In the genomic region with DNA sequence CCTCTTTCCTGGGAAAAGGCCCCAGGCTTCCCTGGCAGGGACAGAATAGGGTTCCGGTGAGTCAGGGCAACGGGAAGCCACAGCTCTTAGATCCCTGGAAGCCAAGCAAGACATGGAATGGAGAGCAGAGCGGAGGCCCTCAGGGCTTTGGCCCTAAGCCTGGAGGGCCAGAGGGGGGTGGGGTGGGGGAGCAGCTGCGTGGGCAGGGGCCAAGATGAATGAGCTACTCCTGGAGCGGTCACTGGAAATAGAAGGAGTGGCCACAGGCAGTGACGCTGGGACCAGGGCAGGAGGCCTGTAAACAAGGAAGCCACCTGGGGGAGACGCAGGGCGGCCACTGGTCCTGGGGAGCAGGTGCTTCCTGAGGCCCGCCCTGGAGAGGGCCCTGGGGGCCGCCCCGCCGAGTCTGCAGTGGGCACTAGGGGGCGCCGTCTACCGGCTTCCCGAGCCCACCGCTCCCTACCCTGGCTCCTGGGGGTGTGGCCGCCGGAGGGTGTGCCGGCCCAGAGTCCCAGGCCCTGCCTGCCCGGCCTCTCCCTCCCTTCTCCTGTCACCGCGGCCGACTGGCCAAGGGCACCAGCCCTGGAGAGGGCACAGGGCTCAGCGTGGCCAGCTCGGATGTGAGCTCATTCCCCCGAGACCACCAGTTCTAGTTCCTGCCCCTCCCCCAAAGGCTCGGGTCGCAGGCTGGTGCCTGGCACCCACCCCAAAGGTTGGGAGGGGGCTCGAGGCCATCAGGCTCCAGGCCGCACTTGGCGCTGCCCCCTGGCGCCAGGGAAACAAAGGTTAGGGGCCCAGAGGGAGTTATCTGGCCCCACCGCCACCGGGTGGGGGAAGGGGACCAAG, we compare ENCODE assay signal across 8 cellular contexts. TPM values are rescaled to one million over a fixed set of nuclear protein-coding genes. Genes with fewer than 3 reads are reported as not detected.
DNase-seq lines count a peak whose midpoint lies in the region; ATAC-seq and TF ChIP-seq lines count a peak whose summit lies in the region.

No MANE protein-coding gene starts in this region.

- H3K9me3 ChIP-seq in colonic mucosa: no peaks in the 10 kb centered on the region

- H3K4me3 ChIP-seq in colonic mucosa: peak overlapping the region; percentile 22

- H3K36me3 ChIP-seq in colonic mucosa: no peaks in the 10 kb centered on the region

- DNase-seq in NCI-H345 (lab: John Stamatoyannopoulos, UW) (peak; percentile 75), colonic mucosa (peak; percentile 95), left kidney (ENCODE audit: low read depth, low spot score) (peak; percentile 95)
- peak; percentile 91 for DNase-seq in activated CD4-positive, alpha-beta T cell treated with anti-CD3 and anti-CD28 coated beads for 36 hours
- DNase-seq in stimulated activated CD4-positive, alpha-beta T cell treated with anti-CD3 and anti-CD28 coated beads, Interleukin-1b, Interleukin-23, amount 100 ng/mL, for 48 hours: peak; percentile 81

- H3K4me1 Mint-ChIP-seq in activated CD4-positive, alpha-beta T cell treated with anti-CD3 and anti-CD28 coated beads for 36 hours: peaks cover 27% of the 10 kb centered on the region

- H3K9me3 Mint-ChIP-seq in activated CD4-positive, alpha-beta T cell treated with anti-CD3 and anti-CD28 coated beads for 36 hours (ENCODE audit: low read depth): no peaks in the 10 kb centered on the region

- POLR2A ChIA-PET in activated CD4-positive, alpha-beta T cell treated with anti-CD3 and anti-CD28 coated beads for 36 hours (lab: Charles Lee): interaction anchor here (0.6 to 1.8 kb wide), 2 partner anchors 12 to 36 kb away, joined by 4 to 6 read pairs; partner anchors contain the start of gene VPS18

- CTCF ChIA-PET in activated CD4-positive, alpha-beta T cell treated with anti-CD3 and anti-CD28 coated beads for 36 hours (lab: Charles Lee): interaction anchor here (0.6 to 10.6 kb wide), 23 partner anchors 9 to 403 kb away, joined by 3 to 98 read pairs (median 3); partner anchors contain the start of genes CHAC1, DLL4 and VPS18

- H3K27ac Mint-ChIP-seq in activated CD4-positive, alpha-beta T cell treated with anti-CD3 and anti-CD28 coated beads for 36 hours: peak overlapping the region; percentile 82

- peaks cover 18% of the 10 kb centered on the region for H3K4me1 ChIP-seq in colonic mucosa

- H3K27me3 Mint-ChIP-seq in activated CD4-positive, alpha-beta T cell treated with anti-CD3 and anti-CD28 coated beads for 36 hours: no peaks in the 10 kb centered on the region

- H3K27ac ChIP-seq in 22Rv1 (peak overlapping the region; percentile 37), colonic mucosa (peak overlapping the region; percentile 79)

- intact Hi-C loops in activated CD4-positive, alpha-beta T cell treated with anti-CD3 and anti-CD28 coated beads for 36 hours (cut with DNase I, micrococcal nuclease): loop anchor here (1.0 to 10.0 kb wide), 9 partner anchors 22 to 508 kb away; partner anchors contain the start of genes CHAC1 (in 2 of the 2), CHP1 (in 1 of the 2), DLL4 (in 1 of the 2) and EXD1 (in 1 of the 2)
- intact Hi-C loops in colonic mucosa (cut with DNase I): loop anchor here (2.0 to 5.0 kb wide), 2 partner anchors 36 to 114 kb away; no protein-coding TSS in a partner anchor

- ATAC-seq in GM18517 (IDR thresholded peaks at IDR 0.05; ENCODE audit: unreplicated experiment) (peak; percentile 54), HG03135 (IDR thresholded peaks at IDR 0.05; ENCODE audit: unreplicated experiment) (peak; percentile 62)
- ATAC-seq in activated CD4-positive, alpha-beta T cell treated with anti-CD3 and anti-CD28 coated beads for 36 hours: peak; percentile 81

- H3K4me3 Mint-ChIP-seq in activated CD4-positive, alpha-beta T cell treated with anti-CD3 and anti-CD28 coated beads for 36 hours: peak overlapping the region; percentile 69

- H3K9ac ChIP-seq in colonic mucosa (ENCODE audit: low read depth in 2 of 2, low read length in 2 of 2): peak overlapping the region; percentile 86 to 89

- no peaks in the 10 kb centered on the region for H3K27me3 ChIP-seq in colonic mucosa

- TF ChIP-seq CTCF in 22Rv1 (IDR thresholded peaks at IDR 0.05) (peak; percentile 93), colonic mucosa (IDR thresholded peaks at IDR 0.05) (peak; percentile 93)

- H3K36me3 Mint-ChIP-seq in activated CD4-positive, alpha-beta T cell treated with anti-CD3 and anti-CD28 coated beads for 36 hours (ENCODE audit: low read depth): peaks cover 10% of the 10 kb centered on the region

RNA-seq across cellular contexts. Expression of gene VPS18, which starts 12.1 kb away (rescaled TPM):
- total RNA-seq in activated CD4-positive, alpha-beta T cell treated with anti-CD3 and anti-CD28 coated beads for 36 hours: 1 to 10 TPM; 6.2 TPM
- total RNA-seq in colonic mucosa: 10 to 100 TPM; 18.3 to 19.2 TPM

RNA-seq across cellular contexts. Expression of gene DLL4, which starts 22.8 kb away (rescaled TPM):
- under 1 TPM; 0.18 to 0.30 TPM for total RNA-seq in activated CD4-positive, alpha-beta T cell treated with anti-CD3 and anti-CD28 coated beads for 36 hours
- 10 to 100 TPM; 18.5 to 21.6 TPM for total RNA-seq in colonic mucosa

RNA-seq across cellular contexts. Expression of gene RHOV, which starts 32.3 kb away (rescaled TPM):
- total RNA-seq in activated CD4-positive, alpha-beta T cell treated with anti-CD3 and anti-CD28 coated beads for 36 hours: under 1 TPM; 0.25 to 0.41 TPM
- total RNA-seq in colonic mucosa: 10 to 100 TPM; 14.9 to 18.6 TPM

RNA-seq across cellular contexts. Expression of gene CHAC1, which starts 46.9 kb away (rescaled TPM):
- 10 to 100 TPM; 31.1 to 32.2 TPM for total RNA-seq in activated CD4-positive, alpha-beta T cell treated with anti-CD3 and anti-CD28 coated beads for 36 hours
- total RNA-seq in colonic mucosa: 10 to 100 TPM in 1 of 2 donors, 1 to 10 TPM in 1; 4.0 to 20.9 TPM

Comparison
In these comparisons a context has a peak if more than half of its experiments do, and no peak if none do; other contexts are left out.
1. Peak in every context shown above with its lines: DNase-seq, ATAC-seq, H3K4me3 ChIP-seq and H3K27ac ChIP-seq.
2. RNA of gene DLL4, which starts 22.8 kb away (total RNA-seq): 18.5 to 21.6 TPM in colonic mucosa; 0.18 to 0.30 TPM in activated CD4-positive, alpha-beta T cell treated with anti-CD3 and anti-CD28 coated beads for 36 hours; every median in the first group is over 10 times any median in the second.
3. RNA of gene RHOV, which starts 32.3 kb away (total RNA-seq): 14.9 to 18.6 TPM in colonic mucosa; 0.25 to 0.41 TPM in activated CD4-positive, alpha-beta T cell treated with anti-CD3 and anti-CD28 coated beads for 36 hours; every median in the first group is over 10 times any median in the second.